ENCODE assay signal across 3 cellular contexts in genomic region chr15:47933865-47934264, GRCh38.
TF ChIP-seq lines count a peak whose summit lies in the region.

No MANE protein-coding gene starts in this region.

TF ChIP-seq in A549, 52 proteins besides CTCF, POLR2A, EP300 and RAD21 (continued from another document):
- TF ChIP-seq BCL3 (IDR thresholded peaks at IDR 0.05): no peak
TF ChIP-seq in A549: peak in this region for 1.

TF ChIP-seq in IMR-90, 13 proteins besides CTCF, POLR2A, EP300 and RAD21 (continued from another document):
- no peak for TF ChIP-seq RCOR1 (IDR thresholded peaks at IDR 0.05; ENCODE audit: insufficient replicate concordance, low read length)
TF ChIP-seq in IMR-90: peak in this region for 1.

TF ChIP-seq in K562, 482 proteins besides CTCF, POLR2A, EP300 and RAD21 (continued from another document):
- no peak for TF ChIP-seq ARID3B (CRISPR knock-in tag; IDR thresholded peaks at IDR 0.05; ENCODE audit: borderline replicate concordance)
